Comparison of ENCODE assay signal across 21 cellular contexts in the genomic region with DNA sequence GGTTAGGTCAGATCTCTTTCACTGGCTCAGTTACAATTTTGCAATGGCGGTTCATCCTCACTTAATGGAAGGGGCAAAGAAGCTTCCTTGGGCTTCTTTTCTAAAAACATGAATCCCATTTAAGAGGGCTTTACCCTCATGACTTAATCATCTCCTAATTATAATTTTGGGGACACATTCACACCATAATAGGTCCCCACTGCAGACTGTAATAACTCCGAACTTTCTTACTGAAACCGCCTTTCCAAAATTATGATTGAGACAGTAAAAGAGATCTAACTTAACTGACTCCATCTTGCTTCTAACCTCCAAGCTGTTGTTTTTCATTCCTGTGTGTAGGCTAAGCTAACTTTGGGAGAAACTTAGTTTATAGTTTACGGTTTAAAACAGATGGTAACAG.
"Had no signal": no experiment of that assay in that cellular context is flagged by ENCODE, and none has a peak within 500 bp of the region (broad histone marks: within the 10 kb centered on the region; RNA-seq: fewer than 3 reads in every experiment).

No MANE protein-coding gene starts in this region.

- H3K9me3 ChIP-seq: heart left ventricle, lower lobe of right lung, pancreas had no signal

- H3K27me3 Mint-ChIP-seq: effector memory CD8-positive, alpha-beta T cell; progenitor cell of endocrine pancreas; type B pancreatic cell had no signal

- H3K4me1 ChIP-seq: pancreas had no signal

- ATAC-seq: effector memory CD8-positive, alpha-beta T cell; left lobe of liver; lower lobe of right lung; pancreas; right cardiac atrium had no signal

- H3K27ac Mint-ChIP-seq: dendritic cell treated with granulocyte-macrophage colony-stimulating factor and Interleukin-4, amounts not matched to agents 40 ng/mL and 50 ng/mL, for 4 days; effector memory CD8-positive, alpha-beta T cell; memory B cell; naive B cell; nephron; progenitor cell of endocrine pancreas; type B pancreatic cell had no signal

- H3K4me3 ChIP-seq: esophagus squamous epithelium, heart left ventricle, lower lobe of right lung, pancreas had no signal

- H3K27me3 ChIP-seq: esophagus squamous epithelium, heart left ventricle, pancreas had no signal

- H3K4me3 Mint-ChIP-seq: dendritic cell treated with granulocyte-macrophage colony-stimulating factor and Interleukin-4, amounts not matched to agents 40 ng/mL and 50 ng/mL, for 4 days; effector memory CD8-positive, alpha-beta T cell; memory B cell; naive B cell; nephron; type B pancreatic cell had no signal

- H3K27ac ChIP-seq: esophagus squamous epithelium, heart left ventricle, lower lobe of right lung, pancreas had no signal

- FAIRE-seq: colon, frontal cortex, pancreas, small intestine, urothelium cell line had no signal

- H3K9me3 Mint-ChIP-seq: effector memory CD8-positive, alpha-beta T cell; memory B cell had no signal

- DNase-seq: effector memory CD8-positive, alpha-beta T cell; esophagus squamous epithelium; hippocampal formation; lower lobe of right lung; midbrain; naive B cell; occipital lobe; pancreas; right cardiac atrium; small intestine; stimulated activated naive CD4-positive, alpha-beta T cell treated with Interleukin-2 at 50 U/mL for 16 hours had no signal

- H3K36me3 Mint-ChIP-seq: memory B cell, naive B cell, type B pancreatic cell had no signal

- H3K36me3 ChIP-seq: esophagus squamous epithelium, heart left ventricle, lower lobe of right lung, pancreas had no signal
